Comparison of ENCODE assay signal across 10 cellular contexts in genomic region chr6:157663261-157663660, GRCh38.
"Had no signal": no experiment of that assay in that cellular context is flagged by ENCODE, and none has a peak within 500 bp of the region (broad histone marks: within the 10 kb centered on the region; RNA-seq: fewer than 3 reads in every experiment).

No MANE protein-coding gene starts in this region.

- H3K4me1 ChIP-seq: HAP-1 had no signal

- FAIRE-seq: H1, H54 had no signal

- H3K4me3 ChIP-seq: GM23248, GM23338, HAP-1 had no signal

- H3K27ac ChIP-seq: GM23248 had no signal

- H3K9me3 ChIP-seq: HAP-1 had no signal

- H3K36me3 ChIP-seq: HAP-1 had no signal

- DNase-seq: GM23248, GOT3, H7, H9, HCEC 1CT, HFFc6 had no signal
